In genomic region chr17:74211929-74212261, GRCh38 we compare ENCODE assay signal across 8 cellular contexts. TPM values are rescaled to one million over a fixed set of nuclear protein-coding genes. Genes with fewer than 3 reads are reported as not detected.
DNase-seq lines count a peak whose midpoint lies in the region; ATAC-seq and TF ChIP-seq lines count a peak whose summit lies in the region.

No MANE protein-coding gene starts in this region.

- H3K27me3 Mint-ChIP-seq in activated CD8-positive, alpha-beta T cell treated with anti-CD3 and anti-CD28 coated beads for 36 hours, result no peaks in the 10 kb centered on the region

- H3K27ac ChIP-seq in right cardiac atrium (ENCODE audit: low read length) (no peak overlapping the region), foreskin keratinocyte (no peak overlapping the region)

- H3K4me3 Mint-ChIP-seq in activated CD8-positive, alpha-beta T cell treated with anti-CD3 and anti-CD28 coated beads for 36 hours, result peak overlapping the region; percentile 74
- H3K4me3 Mint-ChIP-seq in stimulated activated effector memory CD8-positive, alpha-beta T cell treated with anti-CD3 and anti-CD28 coated beads, Interleukin-12 subunit alpha, Interleukin-12 subunit beta, amount 100 ng/mL, for 72 hours, result peak overlapping the region; percentile 83

- TF ChIP-seq CTCF in activated CD8-positive, alpha-beta T cell treated with anti-CD3 and anti-CD28 coated beads for 36 hours (IDR thresholded peaks at IDR 0.05), result no peak
- no peak for TF ChIP-seq CTCF in foreskin keratinocyte (conservative IDR thresholded peaks at IDR 0.05)

- peaks cover 73% of the 10 kb centered on the region for H3K4me1 Mint-ChIP-seq in activated CD8-positive, alpha-beta T cell treated with anti-CD3 and anti-CD28 coated beads for 36 hours (ENCODE audit: low read depth)
- H3K4me1 Mint-ChIP-seq in stimulated activated effector memory CD8-positive, alpha-beta T cell treated with anti-CD3 and anti-CD28 coated beads, Interleukin-12 subunit alpha, Interleukin-12 subunit beta, amount 100 ng/mL, for 72 hours, result peaks cover 62% of the 10 kb centered on the region

- H3K4me1 ChIP-seq in right cardiac atrium (ENCODE audit: control insufficient read depth, insufficient read depth, low read length), result peaks cover 7% of the 10 kb centered on the region
- H3K4me1 ChIP-seq in foreskin keratinocyte, result peaks cover 30% of the 10 kb centered on the region

- POLR2A ChIA-PET in activated CD8-positive, alpha-beta T cell treated with anti-CD3 and anti-CD28 coated beads for 36 hours (lab: Charles Lee), result interaction anchor here (0.7 to 0.8 kb wide), 2 partner anchors 9 to 116 kb away, joined by 3 to 5 read pairs; partner anchors contain the start of gene RPL38

- no peaks in the 10 kb centered on the region for H3K9me3 Mint-ChIP-seq in activated CD8-positive, alpha-beta T cell treated with anti-CD3 and anti-CD28 coated beads for 36 hours
- no peaks in the 10 kb centered on the region for H3K9me3 Mint-ChIP-seq in stimulated activated effector memory CD8-positive, alpha-beta T cell treated with anti-CD3 and anti-CD28 coated beads, Interleukin-12 subunit alpha, Interleukin-12 subunit beta, amount 100 ng/mL, for 72 hours

- H3K4me3 ChIP-seq in right cardiac atrium (ENCODE audit: low read length), result peak overlapping the region; percentile 62

- H3K27ac Mint-ChIP-seq in activated CD8-positive, alpha-beta T cell treated with anti-CD3 and anti-CD28 coated beads for 36 hours, result peak overlapping the region; percentile 57
- peak overlapping the region; percentile 93 for H3K27ac Mint-ChIP-seq in stimulated activated effector memory CD8-positive, alpha-beta T cell treated with anti-CD3 and anti-CD28 coated beads, Interleukin-12 subunit alpha, Interleukin-12 subunit beta, amount 100 ng/mL, for 72 hours

- peak; percentile 59 for DNase-seq in DMS53 (lab: John Stamatoyannopoulos, UW)
- no peak for DNase-seq in DMS53 treated with DMSO at 0.1 percent for 48 hours (lab: John Stamatoyannopoulos, UW; ENCODE audit: unreplicated experiment)
- DNase-seq in activated CD8-positive, alpha-beta T cell treated with anti-CD3 and anti-CD28 coated beads for 36 hours, result no peak
- DNase-seq in right cardiac atrium, result no peak
- peak in 1 of 2 donors; percentile 58 for DNase-seq in stimulated activated effector memory CD8-positive, alpha-beta T cell treated with anti-CD3 and anti-CD28 coated beads, Interleukin-12 subunit alpha, Interleukin-12 subunit beta, amount 100 ng/mL, for 72 hours (ENCODE audit: low spot score in 2 of 2)
- no peak for DNase-seq in NCI-H1417 (lab: John Stamatoyannopoulos, UW)
- no peak for DNase-seq in foreskin keratinocyte

- intact Hi-C loops in activated CD8-positive, alpha-beta T cell treated with anti-CD3 and anti-CD28 coated beads for 36 hours (cut with micrococcal nuclease), result loop anchor here (5.0 to 10.0 kb wide), 2 partner anchors 70 to 143 kb away; no protein-coding TSS in a partner anchor
- intact Hi-C loops in right cardiac atrium (cut with DNase I), result loop anchor here in 3 of 4 donors (2.0 to 10.0 kb wide), 6 partner anchors 83 to 243 kb away; partner anchors contain the start of genes GPR142 (in 3 of the 3) and BTBD17 (in 2 of the 3)

- WGBS in right cardiac atrium, result 25% methylated on average over 12 of the region's 12 CpGs

- CTCF ChIA-PET in activated CD8-positive, alpha-beta T cell treated with anti-CD3 and anti-CD28 coated beads for 36 hours (lab: Charles Lee), result interaction anchor here (0.8 to 1.3 kb wide), 4 partner anchors 8 to 149 kb away, joined by 3 read pairs; no protein-coding TSS in a partner anchor

- H3K27me3 ChIP-seq in right cardiac atrium (ENCODE audit: control insufficient read depth, insufficient read depth), result no peaks in the 10 kb centered on the region
- peaks cover 17% of the 10 kb centered on the region for H3K27me3 ChIP-seq in foreskin keratinocyte

- peaks cover 34% of the 10 kb centered on the region for H3K36me3 Mint-ChIP-seq in activated CD8-positive, alpha-beta T cell treated with anti-CD3 and anti-CD28 coated beads for 36 hours (ENCODE audit: low read depth)
- H3K36me3 Mint-ChIP-seq in stimulated activated effector memory CD8-positive, alpha-beta T cell treated with anti-CD3 and anti-CD28 coated beads, Interleukin-12 subunit alpha, Interleukin-12 subunit beta, amount 100 ng/mL, for 72 hours, result peaks cover 60% of the 10 kb centered on the region

- no peaks in the 10 kb centered on the region for H3K9me3 ChIP-seq in right cardiac atrium (ENCODE audit: control insufficient read depth, low read length)

- no peak for ATAC-seq in activated CD8-positive, alpha-beta T cell treated with anti-CD3 and anti-CD28 coated beads for 36 hours
- ATAC-seq in right cardiac atrium (no peak), foreskin keratinocyte (no peak), GM21381 (IDR thresholded peaks at IDR 0.05; ENCODE audit: unreplicated experiment) (no peak)
- ATAC-seq in stimulated activated effector memory CD8-positive, alpha-beta T cell treated with anti-CD3 and anti-CD28 coated beads, Interleukin-12 subunit alpha, Interleukin-12 subunit beta, amount 100 ng/mL, for 72 hours, result no peak

RNA-seq across cellular contexts. Expression of gene TTYH2, which starts 1.5 kb away (rescaled TPM):
- total RNA-seq in activated CD8-positive, alpha-beta T cell treated with anti-CD3 and anti-CD28 coated beads for 36 hours, result 1 to 10 TPM; 3.4 to 4.9 TPM
- total RNA-seq in right cardiac atrium, result 10 to 100 TPM; 16.7 to 30.4 (median 24.9) TPM
- 15.5 TPM for polyA plus RNA-seq in right cardiac atrium
- 1.8 and 3.1 TPM in 2 replicates for total RNA-seq in foreskin keratinocyte
- 1.4 and 1.8 TPM in 2 replicates for polyA plus RNA-seq in foreskin keratinocyte

RNA-seq across cellular contexts. Expression of gene RPL38, which starts 8.4 kb away (rescaled TPM):
- total RNA-seq in activated CD8-positive, alpha-beta T cell treated with anti-CD3 and anti-CD28 coated beads for 36 hours, result 1,000 to 10,000 TPM; 1,500 to 1,574 TPM
- total RNA-seq in right cardiac atrium, result 100 to 1,000 TPM; 647 to 821 (median 732) TPM
- 1,420 TPM for polyA plus RNA-seq in right cardiac atrium
- total RNA-seq in foreskin keratinocyte, result 1,782 and 1,801 TPM in 2 replicates
- 2,904 and 3,003 TPM in 2 replicates for polyA plus RNA-seq in foreskin keratinocyte
